ENCODE assay signal across 8 cellular contexts in the genomic region with DNA sequence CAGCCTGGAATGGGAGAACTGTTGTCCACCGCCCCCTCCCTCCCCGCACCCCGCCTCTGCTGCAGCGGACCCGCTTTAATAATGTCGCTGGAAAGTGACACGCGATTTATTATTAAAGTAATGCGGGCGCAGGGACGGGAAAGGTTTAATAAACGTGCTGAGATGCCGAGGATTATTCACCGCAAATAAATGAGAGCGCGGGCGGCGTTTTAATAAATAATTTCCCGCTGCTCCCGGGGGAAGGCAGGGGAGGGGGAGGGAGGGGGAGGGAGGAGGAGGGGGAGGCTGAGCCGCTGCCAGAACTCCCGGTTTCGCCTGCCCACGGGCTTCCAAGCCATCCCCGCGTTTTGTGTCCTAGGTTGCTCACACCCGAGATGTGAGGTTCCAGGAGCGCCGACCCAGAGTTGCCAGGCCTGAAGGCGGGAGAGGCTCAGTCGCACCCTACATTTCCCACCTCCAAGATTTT. TPM values are rescaled to one million over a fixed set of nuclear protein-coding genes. Genes with fewer than 3 reads are reported as not detected.
DNase-seq lines count a peak whose midpoint lies in the region; ATAC-seq and TF ChIP-seq lines count a peak whose summit lies in the region.

No MANE protein-coding gene starts in this region.

- no peaks in the 10 kb centered on the region for H3K9me3 ChIP-seq in tibial nerve

- H3K36me3 Mint-ChIP-seq in activated T-cell treated with anti-CD3 and anti-CD28 coated beads, Interleukin-2, amount 50 U/mL, for 72 hours (ENCODE audit: insufficient read depth in 2 of 2), result no peaks in the 10 kb centered on the region
- H3K36me3 Mint-ChIP-seq in activated naive CD8-positive, alpha-beta T cell treated with anti-CD3 and anti-CD28 coated beads, Interleukin-2, amount 50 U/mL, for 24 hours (ENCODE audit: low read depth), result no peaks in the 10 kb centered on the region

- TF ChIP-seq POLR2A in tibial nerve (IDR thresholded peaks at IDR 0.05), result no peak

- in situ Hi-C loops in GM13977 (cut with MboI; ENCODE audit: low pct_unique_long_range_greater_than_20kb, low sequenced_read_pairs, unreplicated experiment), result no loop called here

- peaks cover 40% of the 10 kb centered on the region for H3K4me1 Mint-ChIP-seq in activated T-cell treated with anti-CD3 and anti-CD28 coated beads, Interleukin-2, amount 50 U/mL, for 72 hours (ENCODE audit: low read depth)
- H3K4me1 Mint-ChIP-seq in activated naive CD8-positive, alpha-beta T cell treated with anti-CD3 and anti-CD28 coated beads, Interleukin-2, amount 50 U/mL, for 24 hours, result peaks cover 42% of the 10 kb centered on the region

- peaks cover 19% of the 10 kb centered on the region for H3K27me3 ChIP-seq in layer of hippocampus (ENCODE audit: control insufficient read depth, insufficient read depth, low read length)
- peaks cover 0 to 10% of the 10 kb centered on the region in 2 donors for H3K27me3 ChIP-seq in tibial nerve

- peak overlapping the region; percentile 22 to 59 (median 57) for H3K4me3 ChIP-seq in tibial nerve

- H3K27ac Mint-ChIP-seq in activated T-cell treated with anti-CD3 and anti-CD28 coated beads, Interleukin-2, amount 50 U/mL, for 72 hours, result no peak overlapping the region
- no peak overlapping the region for H3K27ac Mint-ChIP-seq in activated naive CD8-positive, alpha-beta T cell treated with anti-CD3 and anti-CD28 coated beads, Interleukin-2, amount 50 U/mL, for 24 hours

- peaks cover 0 to 54% (median 34%) of the 10 kb centered on the region in 4 donors for H3K4me1 ChIP-seq in tibial nerve

- ATAC-seq in activated T-cell treated with anti-CD3 and anti-CD28 coated beads, Interleukin-2, amount 50 U/mL, for 72 hours (replicated peaks in 1 of 2), result no peak
- ATAC-seq in activated naive CD8-positive, alpha-beta T cell treated with anti-CD3 and anti-CD28 coated beads, Interleukin-2, amount 50 U/mL, for 24 hours, result no peak
- ATAC-seq in HG02571 (IDR thresholded peaks at IDR 0.05; ENCODE audit: unreplicated experiment), result no peak

- H3K4me3 Mint-ChIP-seq in activated T-cell treated with anti-CD3 and anti-CD28 coated beads, Interleukin-2, amount 50 U/mL, for 72 hours, result peak overlapping the region; percentile 85 to 86
- peak overlapping the region; percentile 75 for H3K4me3 Mint-ChIP-seq in activated naive CD8-positive, alpha-beta T cell treated with anti-CD3 and anti-CD28 coated beads, Interleukin-2, amount 50 U/mL, for 24 hours

- H3K36me3 ChIP-seq in tibial nerve, result no peaks in the 10 kb centered on the region

- no peak for TF ChIP-seq CTCF in tibial nerve (IDR thresholded peaks at IDR 0.05)
- TF ChIP-seq CTCF in GM13977 (IDR thresholded peaks at IDR 0.05; ENCODE audit: extremely low read depth, insufficient read depth, missing control alignments), result no peak

- H3K9me3 Mint-ChIP-seq in activated T-cell treated with anti-CD3 and anti-CD28 coated beads, Interleukin-2, amount 50 U/mL, for 72 hours, result no peaks in the 10 kb centered on the region
- H3K9me3 Mint-ChIP-seq in activated naive CD8-positive, alpha-beta T cell treated with anti-CD3 and anti-CD28 coated beads, Interleukin-2, amount 50 U/mL, for 24 hours, result no peaks in the 10 kb centered on the region

- WGBS in tibial nerve, 2 donors, result 0 to 1% methylated on average over 29 to 31 of the region's 31 CpGs

- H3K27me3 Mint-ChIP-seq in activated T-cell treated with anti-CD3 and anti-CD28 coated beads, Interleukin-2, amount 50 U/mL, for 72 hours (ENCODE audit: low read depth), result peaks cover 51% of the 10 kb centered on the region
- H3K27me3 Mint-ChIP-seq in activated naive CD8-positive, alpha-beta T cell treated with anti-CD3 and anti-CD28 coated beads, Interleukin-2, amount 50 U/mL, for 24 hours, result peaks cover 45% of the 10 kb centered on the region

- no peak for TF ChIP-seq EP300 in tibial nerve (IDR thresholded peaks at IDR 0.05)

- DNase-seq in activated T-cell treated with anti-CD3 and anti-CD28 coated beads, Interleukin-2, amount 50 U/mL, for 72 hours, result no peak
- no peak for DNase-seq in activated T-cell treated with anti-CD3 and anti-CD28 coated beads, Interleukin-2, amount 50 U/mL, for 1 hour
- DNase-seq in activated naive CD8-positive, alpha-beta T cell treated with anti-CD3 and anti-CD28 coated beads, Interleukin-2, amount 50 U/mL, for 24 hours, result no peak
- no peak for DNase-seq in tibial nerve (ENCODE audit: low spot score in 2 of 2)
- no peak for DNase-seq in GM13977 (ENCODE audit: low spot score)
- no peak for DNase-seq in middle frontal gyrus (ENCODE audit: extremely low spot score, low spot score)

- H3K27ac ChIP-seq in layer of hippocampus (ENCODE audit: low read depth, low read length) (peak overlapping the region; percentile 46), tibial nerve (peak overlapping the region in 3 of 4 donors; percentile 78 to 79 (median 78))

RNA-seq across cellular contexts. Expression of a gene that starts 5.1 kb away (rescaled TPM):
- total RNA-seq in activated T-cell treated with anti-CD3 and anti-CD28 coated beads, Interleukin-2, amount 50 U/mL, for 72 hours, result under 1 TPM; 0.49 to 0.53 TPM
- total RNA-seq in tibial nerve, result 10 to 100 TPM in 1 of 4 donors, 1 to 10 TPM in 3; 4.0 to 13.5 (median 8.4) TPM

RNA-seq across cellular contexts. Expression of a gene that starts 35.9 kb away (rescaled TPM):
- 10 to 100 TPM; 23.5 to 24.2 TPM for total RNA-seq in activated T-cell treated with anti-CD3 and anti-CD28 coated beads, Interleukin-2, amount 50 U/mL, for 72 hours
- total RNA-seq in tibial nerve, result 100 to 1,000 TPM in 2 of 4 donors, 10 to 100 TPM in 2; 77.4 to 181 (median 106) TPM

RNA-seq across cellular contexts. Expression of a gene that starts 36.0 kb away (rescaled TPM):
- under 1 TPM; 0.12 to 0.44 TPM for total RNA-seq in activated T-cell treated with anti-CD3 and anti-CD28 coated beads, Interleukin-2, amount 50 U/mL, for 72 hours
- 1 to 10 TPM in 3 of 4 donors, under 1 TPM in 1; 0.84 to 2.4 (median 1.9) TPM for total RNA-seq in tibial nerve
